Comparison of ENCODE assay signal across 1 cellular context in genomic region chr2:239092571-239093294, GRCh38.
TF ChIP-seq lines count a peak whose summit lies in the region.

No MANE protein-coding gene starts in this region.

TF ChIP-seq in K562, 482 proteins besides CTCF, POLR2A, EP300 and RAD21 (continued from another document):
- TF ChIP-seq ZNF655 (CRISPR knock-in tag; IDR thresholded peaks at IDR 0.05) (no peak), CEBPG (CRISPR knock-in tag; IDR thresholded peaks at IDR 0.05) (no peak), CEBPG (tag; conservative IDR thresholded peaks at IDR 0.05 in 1 of 2, IDR thresholded peaks at IDR 0.05 in 1 of 2) (0 out of 4 replicates have a peak, but pooled peaks of 1 of the 2 experiments have one; percentile 8), ZSCAN32 (CRISPR knock-in tag; IDR thresholded peaks at IDR 0.05) (no peak), DIDO1 (tag; IDR thresholded peaks at IDR 0.05; ENCODE audit: low read depth) (no peak), PCBP1 (IDR thresholded peaks at IDR 0.05; ENCODE audit: low read depth, low read length, poor library complexity, severe bottlenecking) (no peak), ZNF23 (CRISPR knock-in tag; IDR thresholded peaks at IDR 0.05) (no peak), MTA3 (IDR thresholded peaks at IDR 0.05; ENCODE audit: borderline replicate concordance) (no peak), POLR2AphosphoS2 (IDR thresholded peaks at IDR 0.05; ENCODE audit: low read length) (no peak), PYGO2 (tag; IDR thresholded peaks at IDR 0.05) (no peak), ZNF121 (CRISPR knock-in tag; conservative IDR thresholded peaks at IDR 0.05) (no peak)
